In genomic region chr10:131125511-131126225, GRCh38 we compare ENCODE assay signal across 24 cellular contexts.
"Had no signal": no experiment of that assay in that cellular context is flagged by ENCODE, and none has a peak within 500 bp of the region (broad histone marks: within the 10 kb centered on the region; RNA-seq: fewer than 3 reads in every experiment).

No MANE protein-coding gene starts in this region.

- FAIRE-seq: bronchial epithelial cell had no signal

- H3K4me3 Mint-ChIP-seq: activated CD4-positive, alpha-beta memory T cell treated with anti-CD3 and anti-CD28 coated beads, Interleukin-2, amount 10 ng/mL, durations not matched to agents 7 days and 5 days; activated CD4-positive, alpha-beta T cell treated with anti-CD3 and anti-CD28 coated beads for 36 hours; activated naive CD4-positive, alpha-beta T cell treated with anti-CD3 and anti-CD28 coated beads, Interleukin-2, amount 10 ng/mL, durations not matched to agents 7 days and 5 days; activated naive CD8-positive, alpha-beta T cell treated with anti-CD3 and anti-CD28 coated beads for 36 hours had no signal

- ATAC-seq: activated CD4-positive, alpha-beta T cell treated with anti-CD3 and anti-CD28 coated beads for 36 hours; Right ventricle myocardium inferior had no signal

- H3K27ac Mint-ChIP-seq: activated CD4-positive, alpha-beta memory T cell treated with anti-CD3 and anti-CD28 coated beads, Interleukin-2, amount 10 ng/mL, durations not matched to agents 7 days and 5 days; activated CD4-positive, alpha-beta T cell treated with anti-CD3 and anti-CD28 coated beads for 36 hours; activated naive CD4-positive, alpha-beta T cell treated with anti-CD3 and anti-CD28 coated beads, Interleukin-2, amount 10 ng/mL, durations not matched to agents 7 days and 5 days; activated naive CD8-positive, alpha-beta T cell treated with anti-CD3 and anti-CD28 coated beads for 36 hours; activated T-helper 2 cell treated with anti-CD3 and anti-CD28 coated beads, Interferon-gamma antibody, Interleukin-2, Interleukin-4, amounts not matched to agents 10 μg/mL and 5 μg/mL and 100 μg/mL, durations not matched to agents 14 hours and 24 hours and 36 hours; T-cell had no signal

- H3K36me3 Mint-ChIP-seq: activated naive CD4-positive, alpha-beta T cell treated with anti-CD3 and anti-CD28 coated beads, Interleukin-2, amount 10 ng/mL, durations not matched to agents 7 days and 5 days; activated naive CD8-positive, alpha-beta T cell treated with anti-CD3 and anti-CD28 coated beads for 36 hours; T-cell had no signal

- DNase-seq: activated CD4-positive, alpha-beta memory T cell treated with anti-CD3 and anti-CD28 coated beads, Interleukin-2, amount 10 ng/mL, durations not matched to agents 7 days and 5 days; activated CD4-positive, alpha-beta T cell treated with anti-CD3 and anti-CD28 coated beads for 36 hours; activated CD4-positive, alpha-beta T cell treated with anti-CD3 and anti-CD28 coated beads, Interleukin-2, amount 50 U/mL, for 1 hour; activated gamma-delta T cell treated with Interleukin-2 at 50 U/mL for 16 hours; activated naive CD4-positive, alpha-beta T cell treated with anti-CD3 and anti-CD28 coated beads, Interleukin-2, amount 10 ng/mL, durations not matched to agents 7 days and 5 days; activated naive CD8-positive, alpha-beta T cell treated with anti-CD3 and anti-CD28 coated beads for 36 hours; activated T-cell treated with anti-CD3 and anti-CD28 coated beads for 4 hours; activated T-cell treated with anti-CD3 and anti-CD28 coated beads, Interleukin-2, amount 50 U/mL, for 48 hours; central memory CD4-positive, alpha-beta T cell; MG63; MV-4-11; NCI-H1694; NCI-H2107; NCI-H2171 treated with DMSO at 0.1 percent for 48 hours; NCI-H226; RPMI8226; T-cell; T-helper 2 cell; T1000 had no signal

- H3K36me3 ChIP-seq: MG63, WERI-Rb-1 had no signal

- H3K27me3 Mint-ChIP-seq: activated CD4-positive, alpha-beta memory T cell treated with anti-CD3 and anti-CD28 coated beads, Interleukin-2, amount 10 ng/mL, durations not matched to agents 7 days and 5 days; activated CD4-positive, alpha-beta T cell treated with anti-CD3 and anti-CD28 coated beads for 36 hours; activated naive CD4-positive, alpha-beta T cell treated with anti-CD3 and anti-CD28 coated beads, Interleukin-2, amount 10 ng/mL, durations not matched to agents 7 days and 5 days; activated naive CD8-positive, alpha-beta T cell treated with anti-CD3 and anti-CD28 coated beads for 36 hours; T-cell had no signal

- H3K27me3 ChIP-seq: MG63 had no signal

- H3K4me3 ChIP-seq: MG63, SK-N-MC had no signal

- H3K9me3 ChIP-seq: MG63 had no signal

- H3K9me3 Mint-ChIP-seq: activated naive CD8-positive, alpha-beta T cell treated with anti-CD3 and anti-CD28 coated beads for 36 hours; activated T-helper 2 cell treated with anti-CD3 and anti-CD28 coated beads, Interferon-gamma antibody, Interleukin-2, Interleukin-4, amounts not matched to agents 10 μg/mL and 5 μg/mL and 100 μg/mL, durations not matched to agents 14 hours and 24 hours and 36 hours had no signal

- H3K27ac ChIP-seq: SK-N-MC, WERI-Rb-1 had no signal

- H3K4me1 Mint-ChIP-seq: activated CD4-positive, alpha-beta memory T cell treated with anti-CD3 and anti-CD28 coated beads, Interleukin-2, amount 10 ng/mL, durations not matched to agents 7 days and 5 days had no signal
